19 cellular contexts compared by ENCODE assay signal in the genomic region with DNA sequence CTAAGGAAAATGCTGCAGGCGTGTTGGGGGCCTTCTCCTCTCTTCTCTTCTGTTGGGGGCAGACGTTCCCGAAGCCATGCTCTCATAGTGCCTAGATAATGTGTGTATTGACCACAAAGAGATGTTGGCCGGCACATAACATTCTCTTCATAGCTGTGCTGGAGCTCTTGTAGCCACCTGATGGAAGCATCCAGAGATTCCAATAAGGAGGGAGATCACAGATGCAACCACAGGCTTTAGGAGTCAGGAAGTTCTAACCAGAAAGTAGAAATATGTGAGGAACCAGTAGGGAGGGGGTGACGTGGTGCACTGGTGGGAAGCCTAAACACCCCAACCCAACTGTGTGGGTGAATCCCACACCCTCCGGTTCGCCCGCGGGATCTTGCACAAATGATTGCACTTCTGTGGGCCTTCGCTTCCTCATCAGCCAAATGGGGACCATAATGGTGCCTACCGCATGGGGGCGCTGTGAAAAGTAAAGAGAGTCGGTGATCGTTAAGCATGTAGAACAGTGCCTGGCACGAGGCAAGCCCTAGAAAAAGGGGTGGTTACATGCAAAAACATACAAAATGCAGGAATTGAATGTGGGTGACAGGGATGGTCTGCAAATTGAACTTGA.
DNase-seq lines count a peak whose midpoint lies in the region; TF ChIP-seq lines count a peak whose summit lies in the region.
"Had no signal": no experiment of that assay in that cellular context is flagged by ENCODE, and none has a peak within 500 bp of the region (broad histone marks: within the 10 kb centered on the region; RNA-seq: fewer than 3 reads in every experiment).

No MANE protein-coding gene starts in this region.

- 74% methylated on average over 15 of the region's 15 CpGs for WGBS in mammary epithelial cell (ENCODE audit: low coverage, missing lambda C conversion rate)
- WGBS in testis, 2 donors = 71 to 86% methylated on average over 15 of the region's 15 CpGs

- H3K79me2 ChIP-seq in mammary epithelial cell (ENCODE audit: insufficient read depth, low read length) (no peaks in the 10 kb centered on the region), OCI-LY1 (ENCODE audit: insufficient read depth, low read length) (no peaks in the 10 kb centered on the region)

- H2AFZ ChIP-seq in mammary epithelial cell (ENCODE audit: low read depth, low read length) (no peak overlapping the region), OCI-LY1 (ENCODE audit: low read length) (no peak overlapping the region)

- no peak overlapping the region for H3K27ac Mint-ChIP-seq in glutamatergic neuron (ENCODE audit: unreplicated experiment)

- H3K9me3 Mint-ChIP-seq in glutamatergic neuron (ENCODE audit: unreplicated experiment) = peaks cover 1% of the 10 kb centered on the region

- peaks cover 4% of the 10 kb centered on the region for H3K27me3 Mint-ChIP-seq in glutamatergic neuron (ENCODE audit: unreplicated experiment)

- no peak overlapping the region for H3K4me3 ChIP-seq in mammary epithelial cell (replicated peaks in 1 of 3; ENCODE audit: insufficient read depth in 1 of 3, low read depth in 2 of 3, low read length in 3 of 3)
- no peak overlapping the region for H3K4me3 ChIP-seq in breast epithelium
- H3K4me3 ChIP-seq in OCI-LY1 (ENCODE audit: low read depth, low read length, poor library complexity, severe bottlenecking) = no peak overlapping the region
- no peak overlapping the region for H3K4me3 ChIP-seq in testis
- H3K4me3 ChIP-seq: body of pancreas, coronary artery, ovary, right atrium auricular region, upper lobe of left lung had no signal

- TF ChIP-seq CTCF in mammary epithelial cell (conservative IDR thresholded peaks at IDR 0.05 in 1 of 2, IDR thresholded peaks at IDR 0.05 in 1 of 2; ENCODE audit: extremely low read depth in 1 of 2, insufficient read depth in 1 of 2, low read depth in 1 of 2, low read length in 2 of 2) (peak; percentile 6 to 26), breast epithelium (IDR thresholded peaks at IDR 0.05) (no peak), OCI-LY1 (IDR thresholded peaks at IDR 0.05; ENCODE audit: low read length) (peak; percentile 10; the same call in 1 of the 2 replicates), glutamatergic neuron (IDR thresholded peaks at IDR 0.05; ENCODE audit: partially characterized antibody, unreplicated experiment) (peak; percentile 13), testis (IDR thresholded peaks at IDR 0.05) (peak in 1 of 3 experiments; percentile 39)

- no peaks in the 10 kb centered on the region for H3K9me2 ChIP-seq in OCI-LY1 (ENCODE audit: low read depth, low read length)

- H4K20me1 ChIP-seq in mammary epithelial cell (ENCODE audit: insufficient read depth, low read length) (no peaks in the 10 kb centered on the region), OCI-LY1 (ENCODE audit: insufficient read depth, low read length) (no peaks in the 10 kb centered on the region)

- no peak overlapping the region for H3K4me3 Mint-ChIP-seq in glutamatergic neuron (ENCODE audit: unreplicated experiment)

- TF ChIP-seq POLR2A in breast epithelium (IDR thresholded peaks at IDR 0.05) (no peak), testis (IDR thresholded peaks at IDR 0.05) (no peak)

- CTCF ChIA-PET in mammary epithelial cell (lab: Charles Lee; ENCODE audit: low non-redundant PET) = no interaction called here

- DNase-seq in mammary epithelial cell = no peak
- no peak for DNase-seq in breast epithelium (ENCODE audit: low spot score in 2 of 2)
- DNase-seq in glutamatergic neuron = no peak
- DNase-seq in testis = peak; percentile 46
- no peak for DNase-seq in HT-29 (ENCODE audit: low spot score)
- no peak for DNase-seq in stimulated activated naive CD4-positive, alpha-beta T cell treated with Interleukin-2 at 50 U/mL for 16 hours (lab: John Stamatoyannopoulos, UW)
- DNase-seq in NCI-H2196 (lab: John Stamatoyannopoulos, UW; ENCODE audit: unreplicated experiment) = no peak
- DNase-seq: activated CD8-positive, alpha-beta memory T cell treated with anti-CD3 and anti-CD28 coated beads, Interleukin-2, amount 50 U/mL, for 48 hours; body of pancreas; C1 segment of cervical spinal cord; Calu3; NCI-H187 treated with DMSO at 0.1 percent for 48 hours; ovary had no signal

- dilution Hi-C loops in mammary epithelial cell (cut with HindIII; ENCODE audit: low sequenced_read_pairs) = no loop called here

- H3K36me3 ChIP-seq in mammary epithelial cell (ENCODE audit: insufficient read depth, low read length) (no peaks in the 10 kb centered on the region), breast epithelium (no peaks in the 10 kb centered on the region), OCI-LY1 (ENCODE audit: insufficient read depth, low read length) (no peaks in the 10 kb centered on the region), testis (ENCODE audit: low read depth, missing control alignments) (no peaks in the 10 kb centered on the region)
- H3K36me3 ChIP-seq: ovary had no signal

- H3K27me3 ChIP-seq in mammary epithelial cell (ENCODE audit: insufficient read depth, low read length) (no peaks in the 10 kb centered on the region), breast epithelium (no peaks in the 10 kb centered on the region), OCI-LY1 (ENCODE audit: insufficient read depth, low read length) (no peaks in the 10 kb centered on the region), testis (no peaks in the 10 kb centered on the region)
- H3K27me3 ChIP-seq: body of pancreas, ovary, right atrium auricular region, upper lobe of left lung had no signal

- no peaks in the 10 kb centered on the region for H3F3A ChIP-seq in OCI-LY1 (ENCODE audit: insufficient read depth, low read length)

- H3K9me3 ChIP-seq in mammary epithelial cell (replicated peaks; ENCODE audit: insufficient read depth, low read length) = no peaks in the 10 kb centered on the region
- H3K9me3 ChIP-seq in breast epithelium = no peaks in the 10 kb centered on the region
- H3K9me3 ChIP-seq in OCI-LY1 (ENCODE audit: low read length) = no peaks in the 10 kb centered on the region
- no peaks in the 10 kb centered on the region for H3K9me3 ChIP-seq in testis
- H3K9me3 ChIP-seq: body of pancreas, ovary, right atrium auricular region, upper lobe of left lung had no signal

- intact Hi-C loops in mammary epithelial cell (cut with micrococcal nuclease) = no loop called here
- intact Hi-C loops in breast epithelium (cut with DNase I; ENCODE audit: low total_unique reads) = no loop called here
- intact Hi-C loops in testis (cut with DNase I; ENCODE audit: low total_unique reads) = no loop called here

- H3K9ac ChIP-seq in mammary epithelial cell (ENCODE audit: insufficient read depth, low read length) (no peak overlapping the region), OCI-LY1 (ENCODE audit: low read length) (no peak overlapping the region)
- H3K9ac ChIP-seq: KMS-11 had no signal

- H3K4me2 ChIP-seq in mammary epithelial cell (ENCODE audit: insufficient read depth, low read depth, low read length) (no peak overlapping the region), OCI-LY1 (ENCODE audit: low read length) (no peak overlapping the region)
- H3K4me2 ChIP-seq: KMS-11 had no signal

- peaks cover 7% of the 10 kb centered on the region for H3K4me1 Mint-ChIP-seq in glutamatergic neuron (ENCODE audit: low read depth, unreplicated experiment)

- no TSS peak for BruUV-seq in mammary epithelial cell (replicated peaks; lab: Mats Ljungman, UMichigan)

- no peak overlapping the region for H3K27ac ChIP-seq in mammary epithelial cell (ENCODE audit: insufficient read depth, low read depth, low read length)
- no peak overlapping the region for H3K27ac ChIP-seq in breast epithelium
- no peak overlapping the region for H3K27ac ChIP-seq in OCI-LY1 (ENCODE audit: low read depth, low read length, poor library complexity, severe bottlenecking)
- H3K27ac ChIP-seq in testis = no peak overlapping the region
- H3K27ac ChIP-seq: body of pancreas, coronary artery, KMS-11, ovary, upper lobe of left lung, VCaP had no signal

- in situ Hi-C loops in mammary epithelial cell (cut with MboI; ENCODE audit: low sequenced_read_pairs in 2 of 2) = loop anchor here (25.0 kb wide), 1 partner anchor 565 kb away; no protein-coding TSS in a partner anchor

- H3K4me1 ChIP-seq in mammary epithelial cell (ENCODE audit: insufficient read depth, low read length) (peaks cover 3% of the 10 kb centered on the region), breast epithelium (no peaks in the 10 kb centered on the region), OCI-LY1 (ENCODE audit: insufficient read depth, low read length, severe bottlenecking) (no peaks in the 10 kb centered on the region), testis (peaks cover 3% of the 10 kb centered on the region)
- H3K4me1 ChIP-seq: body of pancreas had no signal

- peaks cover 10% of the 10 kb centered on the region for H3K36me3 Mint-ChIP-seq in glutamatergic neuron (ENCODE audit: unreplicated experiment)

Comparison
In these comparisons a context has a peak if more than half of its experiments do, and no peak if none do; other contexts are left out.
1. CTCF ChIP-seq: peak in mammary epithelial cell (2 of 2), OCI-LY1 (single experiment) and glutamatergic neuron (single experiment); none in breast epithelium (0 of 3).